Comparison of ENCODE assay signal across 8 cellular contexts in the genomic region with DNA sequence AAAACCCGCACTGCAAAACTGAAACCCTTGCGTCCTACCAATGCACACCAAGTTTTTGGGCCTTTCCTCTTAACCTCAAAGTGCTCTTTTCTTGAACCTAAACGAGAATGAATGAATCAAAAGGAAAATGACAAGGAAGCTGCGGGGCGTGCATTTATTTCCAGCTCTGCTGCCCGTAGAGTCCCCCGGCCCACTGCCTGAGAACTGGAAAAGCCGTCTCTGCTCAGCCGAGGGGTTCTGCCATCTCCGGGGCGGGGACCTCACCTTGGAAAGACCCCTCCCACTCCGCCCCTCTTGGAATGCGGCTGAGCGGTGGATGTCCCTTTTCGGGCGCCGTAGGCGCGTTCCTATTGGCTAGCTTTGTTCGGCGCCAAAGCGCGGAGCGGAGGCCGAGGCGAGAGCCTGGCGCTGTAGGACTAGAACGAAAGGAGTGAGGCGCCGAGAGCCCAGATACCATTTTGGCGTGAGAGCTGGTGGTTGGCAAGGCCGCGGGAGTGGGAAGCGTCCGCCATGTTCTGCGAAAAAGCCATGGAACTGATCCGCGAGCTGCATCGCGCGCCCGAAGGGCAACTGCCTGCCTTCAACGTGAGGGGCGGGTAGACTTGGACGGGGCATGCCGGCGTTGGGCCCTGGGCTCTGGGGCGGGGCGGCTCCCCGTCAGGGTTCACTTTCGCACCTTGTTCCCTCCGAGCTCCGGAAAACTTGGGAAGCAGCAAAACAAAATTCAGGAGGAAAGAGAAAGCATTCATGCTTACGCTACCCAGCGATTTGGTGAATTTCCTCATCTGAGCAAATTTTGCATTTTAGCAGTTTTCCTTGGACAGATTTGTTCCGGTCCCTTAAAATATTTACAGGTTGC. TPM values are rescaled to one million over a fixed set of nuclear protein-coding genes. Genes with fewer than 3 reads are reported as not detected.
DNase-seq lines count a peak whose midpoint lies in the region; ATAC-seq and TF ChIP-seq lines count a peak whose summit lies in the region.

A gene (plus strand): TSS at position 363 of the 859 bp plus-strand sequence. CDS start 148 bp downstream, at position 511.

- DNase-seq in Ammon's horn (ENCODE audit: low spot score) (peak; percentile 79), NCI-H345 (lab: John Stamatoyannopoulos, UW) (peak; percentile 98), cerebellum (ENCODE audit: low spot score) (peak; percentile 90), kidney epithelial cell (ENCODE audit: low read depth) (peak; percentile 60)
- DNase-seq in activated CD4-positive, CD25-positive, alpha-beta regulatory T cell treated with anti-CD3 and anti-CD28 coated beads, Interleukin-2, amount 50 U/mL, for 16 hours (ENCODE audit: low read depth, low spot score), result peak; percentile 57
- DNase-seq in stimulated activated CD4-positive, alpha-beta T cell treated with anti-CD3 and anti-CD28 coated beads, Interleukin-15, amount 100 ng/mL, for 24 hours, result peak; percentile 93

- H3K36me3 ChIP-seq in kidney epithelial cell (ENCODE audit: control insufficient read depth, insufficient read depth, low read length), result no peaks in the 10 kb centered on the region

- TF ChIP-seq CTCF in kidney epithelial cell (IDR thresholded peaks at IDR 0.05; ENCODE audit: insufficient read depth, low read length, poor library complexity, severe bottlenecking), result no peak

- ATAC-seq in GM19043 (IDR thresholded peaks at IDR 0.05; ENCODE audit: low read depth, unreplicated experiment) (peak; percentile 82), HG03342 (IDR thresholded peaks at IDR 0.05; ENCODE audit: unreplicated experiment) (peak; percentile 86)

- peak within 1 kb of the TSS; percentile 73 for H3K4me3 ChIP-seq in kidney epithelial cell (ENCODE audit: low read depth, low read length)

- no peaks in the 10 kb centered on the region for H3K27me3 ChIP-seq in kidney epithelial cell (ENCODE audit: control insufficient read depth, insufficient read depth, low read length)

RNA-seq across cellular contexts. Expression of the gene that starts here (rescaled TPM):
- total RNA-seq in cerebellum (12.1 TPM), kidney epithelial cell (6.6 and 7.7 TPM in 2 replicates)

Comparison
In these comparisons a context has a peak if more than half of its experiments do, and no peak if none do; other contexts are left out.
1. Peak in every context shown above with its lines: DNase-seq, ATAC-seq and H3K4me3 ChIP-seq.